Comparison of ENCODE assay signal across 32 cellular contexts in the genomic region with DNA sequence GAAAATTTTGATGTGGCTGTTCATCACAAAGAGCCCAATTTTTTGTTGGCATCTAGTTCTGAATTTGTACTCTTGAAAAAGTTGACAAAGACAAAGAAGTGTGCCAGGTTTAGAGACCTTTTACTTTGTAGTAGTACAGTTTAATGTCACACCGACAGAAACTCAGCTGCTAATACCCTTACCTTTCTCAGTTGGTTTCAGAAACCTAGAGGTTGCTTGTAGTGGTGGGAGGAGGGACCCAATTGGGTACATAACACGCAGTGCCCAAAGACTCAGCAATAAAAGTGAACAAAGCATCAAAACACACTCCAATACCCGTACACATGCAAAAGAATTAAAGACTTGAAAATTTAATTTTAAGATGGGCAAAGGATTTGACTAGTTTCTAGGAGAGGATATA.
"Had no signal": no experiment of that assay in that cellular context is flagged by ENCODE, and none has a peak within 500 bp of the region (broad histone marks: within the 10 kb centered on the region; RNA-seq: fewer than 3 reads in every experiment).

No MANE protein-coding gene starts in this region.

- H3K9me3 ChIP-seq: SJCRH30 had no signal

- DNase-seq: Karpas-422, KG1, NCI-H1048, NCI-H1092 treated with DMSO at 0.1 percent for 48 hours, NCI-H1105 treated with DMSO at 0.1 percent for 48 hours, NCI-H1417, NCI-H1436, NCI-H146, NCI-H1694, NCI-H187, NCI-H1930, NCI-H2029 treated with DMSO at 0.1 percent for 48 hours, NCI-H2081 treated with DMSO at 0.1 percent for 48 hours, NCI-H2107, NCI-H2171, NCI-H226, NCI-H446 treated with DMSO at 0.1 percent for 48 hours, NCI-H510A, NCI-H524, NCI-H526, NCI-H69, NCI-H748 treated with DMSO at 0.1 percent for 48 hours, NCI-H82, PC-9, SHP77, SIG-M5, SJCRH30 had no signal

- H3K4me2 ChIP-seq: PC-9 had no signal

- ATAC-seq: Panc1, Right ventricle myocardium inferior, SK-N-SH treated with all-trans-retinoic acid at 6 μM for 48 hours had no signal

- H2AFZ ChIP-seq: PC-9 had no signal

- H3K36me3 ChIP-seq: SJCRH30 had no signal

- H3K27me3 ChIP-seq: SJCRH30 had no signal

- H3K4me3 ChIP-seq: PC-9, SJCRH30, SK-N-MC had no signal

- H3K27ac ChIP-seq: PC-9, RWPE1, SJCRH30, SK-N-MC had no signal
